9 cellular contexts compared by ENCODE assay signal in genomic region chr9:127896395-127897193, GRCh38. TPM values are rescaled to one million over a fixed set of nuclear protein-coding genes. Genes with fewer than 3 reads are reported as not detected.
DNase-seq lines count a peak whose midpoint lies in the region; ATAC-seq and TF ChIP-seq lines count a peak whose summit lies in the region.
"Had no signal": no experiment of that assay in that cellular context is flagged by ENCODE, and none has a peak within 500 bp of the region (broad histone marks: within the 10 kb centered on the region; RNA-seq: fewer than 3 reads in every experiment).

No MANE protein-coding gene starts in this region.

- H3K4me1 ChIP-seq in hepatocyte (ENCODE audit: insufficient read depth) (peaks cover 28% of the 10 kb centered on the region), trophoblast cell (ENCODE audit: control insufficient read depth in 1 of 2, insufficient read depth in 2 of 2, low read length in 2 of 2) (peaks cover 7 to 22% of the 10 kb centered on the region in 2 experiments)

- H3K79me1 ChIP-seq in trophoblast cell (ENCODE audit: low read length), result peaks cover 11% of the 10 kb centered on the region

- H4K91ac ChIP-seq in trophoblast cell (ENCODE audit: low read depth, low read length), result no peak overlapping the region

- H4K20me1 ChIP-seq in hepatocyte (ENCODE audit: insufficient read depth, poor library complexity, severe bottlenecking), result no peaks in the 10 kb centered on the region

- no peak for TF ChIP-seq CTCF in AG04450 (IDR thresholded peaks at IDR 0.05; ENCODE audit: low read depth, low read length)
- no peak for TF ChIP-seq CTCF in WTC11 (IDR thresholded peaks at IDR 0.05)
- TF ChIP-seq CTCF in hepatocyte (IDR thresholded peaks at IDR 0.05; ENCODE audit: poor library complexity), result no peak

- no peaks in the 10 kb centered on the region for H3K9me2 ChIP-seq in hepatocyte (replicated peaks; ENCODE audit: insufficient read depth)

- no peak overlapping the region for H3K14ac ChIP-seq in trophoblast cell (ENCODE audit: low read length)

- H3K4ac ChIP-seq in trophoblast cell (ENCODE audit: low read depth, low read length), result no peak overlapping the region

- H3K4me3 ChIP-seq in AG04450 (ENCODE audit: low read depth, low read length), result peak overlapping the region; percentile 39
- no peak overlapping the region for H3K4me3 ChIP-seq in hepatocyte
- no peak overlapping the region for H3K4me3 ChIP-seq in trophoblast cell (ENCODE audit: low read depth, low read length)

- H3K27me3 ChIP-seq in AG04450 (ENCODE audit: control insufficient read depth, insufficient read depth, low read length) (no peaks in the 10 kb centered on the region), hepatocyte (no peaks in the 10 kb centered on the region), trophoblast cell (ENCODE audit: insufficient read depth, low read length) (no peaks in the 10 kb centered on the region)

- H3K18ac ChIP-seq in trophoblast cell (ENCODE audit: low read length), result peak overlapping the region; percentile 58

- H2AFZ ChIP-seq in hepatocyte, result no peak overlapping the region
- no peak overlapping the region for H2AFZ ChIP-seq in trophoblast cell (ENCODE audit: insufficient read depth, low read length, poor library complexity)

- DNase-seq in AG04450 (ENCODE audit: low read depth, low spot score) (no peak), WTC11 (ENCODE audit: low spot score) (no peak), hepatocyte (ENCODE audit: low spot score) (no peak), trophoblast cell (peak in 1 of 2 donors; percentile 15), DMS153 treated with DMSO at 0.1 percent for 48 hours (lab: John Stamatoyannopoulos, UW; ENCODE audit: unreplicated experiment) (no peak), NCI-H69 (lab: John Stamatoyannopoulos, UW) (no peak)
- DNase-seq in activated naive CD4-positive, alpha-beta T cell treated with anti-CD3 and anti-CD28 coated beads, Interleukin-2, amount 10 ng/mL, durations not matched to agents 7 days and 5 days, result no peak
- DNase-seq: NCI-H1105 had no signal

- peaks cover 36% of the 10 kb centered on the region for H3K9me3 ChIP-seq in AG04450 (ENCODE audit: control insufficient read depth, insufficient read depth, low read length)
- H3K9me3 ChIP-seq in hepatocyte (ENCODE audit: low read depth), result no peaks in the 10 kb centered on the region
- peaks cover 23% of the 10 kb centered on the region for H3K9me3 ChIP-seq in trophoblast cell (ENCODE audit: insufficient read depth, low read depth, low read length)

- H3K36me3 ChIP-seq in hepatocyte (replicated peaks; ENCODE audit: insufficient read depth, low read depth) (no peaks in the 10 kb centered on the region), trophoblast cell (ENCODE audit: control insufficient read depth in 1 of 2, insufficient read depth in 2 of 2, low read length in 2 of 2) (peaks cover 33 to 37% of the 10 kb centered on the region in 2 experiments)

- peak overlapping the region; percentile 12 for H3K4me3 Mint-ChIP-seq in WTC11
- H3K4me3 Mint-ChIP-seq in activated naive CD4-positive, alpha-beta T cell treated with anti-CD3 and anti-CD28 coated beads, Interleukin-2, amount 10 ng/mL, durations not matched to agents 7 days and 5 days, result no peak overlapping the region

- H3K27me3 Mint-ChIP-seq in WTC11 (ENCODE audit: low read depth), result no peaks in the 10 kb centered on the region; the same call in 1 of the 2 replicates
- H3K27me3 Mint-ChIP-seq in activated naive CD4-positive, alpha-beta T cell treated with anti-CD3 and anti-CD28 coated beads, Interleukin-2, amount 10 ng/mL, durations not matched to agents 7 days and 5 days, result no peaks in the 10 kb centered on the region

- peak overlapping the region; percentile 96 for H3K4me2 ChIP-seq in hepatocyte
- H3K4me2 ChIP-seq in trophoblast cell (ENCODE audit: low read length), result peak overlapping the region; percentile 32

- H4K12ac ChIP-seq in trophoblast cell (ENCODE audit: low read depth, low read length), result no peak overlapping the region

- CTCF ChIA-PET in AG04450 (lab: Charles Lee), result interaction anchor here (0.9 to 1.5 kb wide), 2 partner anchors 23 to 162 kb away, joined by 4 to 5 read pairs; partner anchors contain the start of gene TOR2A
- CTCF ChIA-PET in WTC11 (lab: Charles Lee), result interaction anchor here (0.6 to 1.7 kb wide), 13 partner anchors 14 to 287 kb away, joined by 3 to 33 read pairs (median 4); partner anchors contain the start of genes ST6GALNAC4 and TOR2A
- CTCF ChIA-PET in activated naive CD4-positive, alpha-beta T cell treated with anti-CD3 and anti-CD28 coated beads, Interleukin-2, amount 10 ng/mL, durations not matched to agents 7 days and 5 days (lab: Charles Lee), result no interaction called here

- H2BK12ac ChIP-seq in trophoblast cell (ENCODE audit: low read length), result no peak overlapping the region

- peaks cover 44% of the 10 kb centered on the region for H3K36me3 Mint-ChIP-seq in WTC11
- H3K36me3 Mint-ChIP-seq in activated naive CD4-positive, alpha-beta T cell treated with anti-CD3 and anti-CD28 coated beads, Interleukin-2, amount 10 ng/mL, durations not matched to agents 7 days and 5 days, result peaks cover 67% of the 10 kb centered on the region

- H3K27ac Mint-ChIP-seq in WTC11, result peak overlapping the region; percentile 57; the same call in 1 of the 2 replicates
- H3K27ac Mint-ChIP-seq in activated naive CD4-positive, alpha-beta T cell treated with anti-CD3 and anti-CD28 coated beads, Interleukin-2, amount 10 ng/mL, durations not matched to agents 7 days and 5 days, result no peak overlapping the region

- H3K79me2 ChIP-seq in hepatocyte (peaks cover 4% of the 10 kb centered on the region), trophoblast cell (ENCODE audit: control insufficient read depth, insufficient read depth, low read length, poor library complexity) (peaks cover 4% of the 10 kb centered on the region)

- ATAC-seq in WTC11 (no peak), HG03135 (IDR thresholded peaks at IDR 0.05; ENCODE audit: unreplicated experiment) (no peak)

- POLR2A ChIA-PET in AG04450 (lab: Yijun Ruan, JAX) (interaction anchor here (0.7 to 2.1 kb wide), 3 partner anchors 12 to 27 kb away, joined by 4 to 6 read pairs (median 6); partner anchors contain the start of gene AK1), WTC11 (lab: Charles Lee) (interaction anchor here (0.9 to 1.7 kb wide), 4 partner anchors 11 to 103 kb away, joined by 3 to 8 read pairs (median 4); partner anchors contain the start of genes PIP5KL1 and ST6GALNAC4)

- no peak overlapping the region for H2BK120ac ChIP-seq in trophoblast cell (ENCODE audit: insufficient read depth, low read length, poor library complexity)

- H2AK5ac ChIP-seq in trophoblast cell (ENCODE audit: low read length), result no peak overlapping the region

- H4K8ac ChIP-seq in trophoblast cell (ENCODE audit: low read depth, low read length), result no peak overlapping the region

- no peak overlapping the region for H2BK5ac ChIP-seq in trophoblast cell (ENCODE audit: low read depth, low read length, poor library complexity)

- H3K27ac ChIP-seq in AG04450 (ENCODE audit: low read depth, low read length) (peak overlapping the region; percentile 11), hepatocyte (peak overlapping the region; percentile 47), trophoblast cell (ENCODE audit: low read depth, low read length) (no peak overlapping the region)

- WGBS in hepatocyte (ENCODE audit: low lambda C conversion rate, missing lambda C conversion rate), result 80% methylated on average over 15 of the region's 16 CpGs
- WGBS in trophoblast cell (ENCODE audit: extremely low coverage, insufficient coverage, insufficient read length), result no CpG with 5 or more reads among the region's 16 CpGs

- H3K4me1 Mint-ChIP-seq in WTC11, result peaks cover 21% of the 10 kb centered on the region
- peaks cover 36% of the 10 kb centered on the region for H3K4me1 Mint-ChIP-seq in activated naive CD4-positive, alpha-beta T cell treated with anti-CD3 and anti-CD28 coated beads, Interleukin-2, amount 10 ng/mL, durations not matched to agents 7 days and 5 days

- no peak overlapping the region for H3K23ac ChIP-seq in trophoblast cell (ENCODE audit: low read length)

- peaks cover 6% of the 10 kb centered on the region; the same call in 1 of the 2 replicates for H3K9me3 Mint-ChIP-seq in WTC11
- peaks cover 21% of the 10 kb centered on the region for H3K9me3 Mint-ChIP-seq in activated naive CD4-positive, alpha-beta T cell treated with anti-CD3 and anti-CD28 coated beads, Interleukin-2, amount 10 ng/mL, durations not matched to agents 7 days and 5 days

- no peak overlapping the region for H3K9ac ChIP-seq in trophoblast cell (ENCODE audit: low read length)

TF ChIP-seq in WTC11, 78 proteins besides CTCF, POLR2A, EP300 and RAD21 (continues in another document):
- no peak for TF ChIP-seq ZNF232 (CRISPR knock-in tag; IDR thresholded peaks at IDR 0.05)
- no peak for TF ChIP-seq CBFB (CRISPR knock-in tag; IDR thresholded peaks at IDR 0.05; ENCODE audit: low read depth)

RNA-seq across cellular contexts. Expression of gene ST6GALNAC6, which starts 2.8 kb away (rescaled TPM):
- 40.6 and 58.2 TPM in 2 replicates for polyA plus RNA-seq in AG04450 (2011; rRNA removed)
- polyA minus RNA-seq in AG04450 (2011; rRNA and poly(A)+ RNA removed), result 47.7 and 59.0 TPM in 2 replicates
- total RNA-seq in WTC11 (2021), result 45.1 to 47.5 TPM (median 45.3 TPM) in 3 replicates
- total RNA-seq in hepatocyte, result 31.8 and 37.3 TPM in 2 replicates
- polyA plus RNA-seq in hepatocyte, result 47.7 and 61.2 TPM in 2 replicates
- 9.1 and 10.5 TPM in 2 replicates for polyA plus RNA-seq in trophoblast cell (2013)

RNA-seq across cellular contexts. Expression of gene AK1, which starts 19.1 kb away (rescaled TPM):
- polyA plus RNA-seq in AG04450 (2011; rRNA removed) (75.9 and 93.9 TPM in 2 replicates), hepatocyte (85.9 and 91.3 TPM in 2 replicates)
- 24.9 and 43.3 TPM in 2 replicates for polyA minus RNA-seq in AG04450 (2011; rRNA and poly(A)+ RNA removed)
- total RNA-seq in WTC11 (2021) (27.5 to 34.9 TPM (median 34.4 TPM) in 3 replicates), hepatocyte (28.3 and 39.8 TPM in 2 replicates)
- polyA plus RNA-seq in trophoblast cell (2013), result 33.2 and 34.2 TPM in 2 replicates

RNA-seq across cellular contexts. Expression of gene ST6GALNAC4, which starts 20.2 kb away (rescaled TPM):
- polyA plus RNA-seq in AG04450 (2011; rRNA removed) (15.0 and 24.3 TPM in 2 replicates), hepatocyte (14.3 and 15.2 TPM in 2 replicates)
- 19.2 and 23.6 TPM in 2 replicates for polyA minus RNA-seq in AG04450 (2011; rRNA and poly(A)+ RNA removed)
- total RNA-seq in WTC11 (2021) (25.1 to 25.7 TPM (median 25.4 TPM) in 3 replicates), hepatocyte (13.2 and 14.6 TPM in 2 replicates)
- polyA plus RNA-seq in trophoblast cell (2013), result 5.3 and 5.4 TPM in 2 replicates

RNA-seq across cellular contexts. Expression of gene PIP5KL1, which starts 34.0 kb away (rescaled TPM):
- polyA plus RNA-seq in AG04450 (2011; rRNA removed) (1.2 TPM in 2 replicates), hepatocyte (1.4 and 2.5 TPM in 2 replicates)
- 1.2 and 1.3 TPM in 2 replicates for polyA minus RNA-seq in AG04450 (2011; rRNA and poly(A)+ RNA removed)
- total RNA-seq in WTC11 (2021) (15.8 to 20.2 TPM (median 16.8 TPM) in 3 replicates), hepatocyte (1.6 and 3.7 TPM in 2 replicates)
- 2.9 and 3.3 TPM in 2 replicates for polyA plus RNA-seq in trophoblast cell (2013)

RNA-seq across cellular contexts. Expression of gene DPM2, which starts 41.1 kb away (rescaled TPM):
- polyA plus RNA-seq in AG04450 (2011; rRNA removed), result 25.3 and 30.9 TPM in 2 replicates
- polyA minus RNA-seq in AG04450 (2011; rRNA and poly(A)+ RNA removed), result 33.6 and 41.2 TPM in 2 replicates
- 53.3 to 58.2 TPM (median 56.1 TPM) in 3 replicates for total RNA-seq in WTC11 (2021)
- 19.2 and 22.4 TPM in 2 replicates for total RNA-seq in hepatocyte
- 57.1 and 61.9 TPM in 2 replicates for polyA plus RNA-seq in hepatocyte
- polyA plus RNA-seq in trophoblast cell (2013), result 27.7 and 31.0 TPM in 2 replicates
